In genomic region chr13:43561081-43561480, GRCh38 we compare ENCODE assay signal across 27 cellular contexts.
"Had no signal": no experiment of that assay in that cellular context is flagged by ENCODE, and none has a peak within 500 bp of the region (broad histone marks: within the 10 kb centered on the region; RNA-seq: fewer than 3 reads in every experiment).

No MANE protein-coding gene starts in this region.

- H3K9me3 Mint-ChIP-seq: natural killer cell; nephron; neural crest cell; stimulated activated effector memory CD8-positive, alpha-beta T cell treated with anti-CD3 and anti-CD28 coated beads, Interleukin-12 subunit alpha, Interleukin-12 subunit beta, amount 100 ng/mL, for 72 hours; stimulated activated naive B cell treated with anti-CD40 and anti-IgM and Interleukin-4, amounts not matched to agents 10 μg/mL and 1 μg/mL and 100 μg/mL, for 72 hours; stimulated activated naive CD8-positive, alpha-beta T cell treated with anti-CD3 and anti-CD28 coated beads, Interleukin-15, Interleukin-2, amounts not matched to agents 100 ng/mL and 50 ng/mL, for 24 hours had no signal

- H3K36me3 Mint-ChIP-seq: natural killer cell; stimulated activated effector memory CD8-positive, alpha-beta T cell treated with anti-CD3 and anti-CD28 coated beads, Interleukin-12 subunit alpha, Interleukin-12 subunit beta, amount 100 ng/mL, for 72 hours; stimulated activated naive B cell treated with anti-CD40 and anti-IgM and Interleukin-4, amounts not matched to agents 10 μg/mL and 1 μg/mL and 100 μg/mL, for 72 hours had no signal

- H3K4me3 Mint-ChIP-seq: natural killer cell; nephron; neural crest cell; stimulated activated effector memory CD8-positive, alpha-beta T cell treated with anti-CD3 and anti-CD28 coated beads, Interleukin-12 subunit alpha, Interleukin-12 subunit beta, amount 100 ng/mL, for 72 hours; stimulated activated naive B cell treated with anti-CD40 and anti-IgM and Interleukin-4, amounts not matched to agents 10 μg/mL and 1 μg/mL and 100 μg/mL, for 72 hours; stimulated activated naive CD8-positive, alpha-beta T cell treated with anti-CD3 and anti-CD28 coated beads, Interleukin-15, Interleukin-2, amounts not matched to agents 100 ng/mL and 50 ng/mL, for 24 hours had no signal

- H3K27ac Mint-ChIP-seq: natural killer cell; nephron; stimulated activated effector memory CD8-positive, alpha-beta T cell treated with anti-CD3 and anti-CD28 coated beads, Interleukin-12 subunit alpha, Interleukin-12 subunit beta, amount 100 ng/mL, for 72 hours; stimulated activated naive B cell treated with anti-CD40 and anti-IgM and Interleukin-4, amounts not matched to agents 10 μg/mL and 1 μg/mL and 100 μg/mL, for 72 hours; stimulated activated naive CD8-positive, alpha-beta T cell treated with anti-CD3 and anti-CD28 coated beads, Interleukin-15, Interleukin-2, amounts not matched to agents 100 ng/mL and 50 ng/mL, for 24 hours had no signal

- H3K4me1 ChIP-seq: pancreas, prostate gland, right lobe of liver, thyroid gland, tibial nerve had no signal

- H3K36me3 ChIP-seq: neutrophil, pancreas, prostate gland, right atrium auricular region, right lobe of liver, sigmoid colon, stomach, thoracic aorta, thyroid gland, tibial nerve, upper lobe of left lung, vagina had no signal

- H3K27ac ChIP-seq: neutrophil, pancreas, prostate gland, right atrium auricular region, right lobe of liver, sigmoid colon, stomach, thoracic aorta, thyroid gland, tibial nerve, upper lobe of left lung, vagina had no signal

- H3K4me3 ChIP-seq: pancreas, prostate gland, right atrium auricular region, right lobe of liver, sigmoid colon, stomach, thoracic aorta, thyroid gland, tibial nerve, upper lobe of left lung, vagina had no signal

- H3K9me3 ChIP-seq: neutrophil, pancreas, prostate gland, right atrium auricular region, right lobe of liver, sigmoid colon, stomach, thoracic aorta, thyroid gland, tibial nerve, upper lobe of left lung, vagina had no signal

- H3K27me3 ChIP-seq: neutrophil, pancreas, right atrium auricular region, right lobe of liver, sigmoid colon, stomach, thyroid gland, tibial nerve, upper lobe of left lung, vagina had no signal

- DNase-seq: natural killer cell; nucleus accumbens; pancreas; retina; right lobe of liver; sigmoid colon; small intestine; stimulated activated CD4-positive, alpha-beta T cell treated with anti-CD3 and anti-CD28 coated beads, Interleukin-15, amount 100 ng/mL, for 24 hours; stimulated activated CD4-positive, alpha-beta T cell treated with anti-CD3 and anti-CD28 coated beads, Interleukin-2, amount 100 ng/mL, for 24 hours; stimulated activated CD4-positive, alpha-beta T cell treated with anti-CD3 and anti-CD28 coated beads, Interleukin-2, amount 100 ng/mL, for 48 hours; stimulated activated CD4-positive, alpha-beta T cell treated with anti-CD3 and anti-CD28 coated beads, Interleukin-4, amount 100 ng/mL, for 24 hours; stimulated activated naive B cell treated with anti-CD40 and anti-IgM and Interleukin-4, amounts not matched to agents 10 μg/mL and 1 μg/mL and 100 μg/mL, for 72 hours; stimulated activated naive CD4-positive, alpha-beta T cell treated with Interleukin-2 at 50 U/mL for 16 hours; stomach; thyroid gland; trophoblast cell; upper lobe of left lung had no signal

- H3K4me1 Mint-ChIP-seq: natural killer cell; stimulated activated effector memory CD8-positive, alpha-beta T cell treated with anti-CD3 and anti-CD28 coated beads, Interleukin-12 subunit alpha, Interleukin-12 subunit beta, amount 100 ng/mL, for 72 hours had no signal

- H3K27me3 Mint-ChIP-seq: stimulated activated naive B cell treated with anti-CD40 and anti-IgM and Interleukin-4, amounts not matched to agents 10 μg/mL and 1 μg/mL and 100 μg/mL, for 72 hours had no signal
